Comparison of ENCODE assay signal across 10 cellular contexts in the genomic region with DNA sequence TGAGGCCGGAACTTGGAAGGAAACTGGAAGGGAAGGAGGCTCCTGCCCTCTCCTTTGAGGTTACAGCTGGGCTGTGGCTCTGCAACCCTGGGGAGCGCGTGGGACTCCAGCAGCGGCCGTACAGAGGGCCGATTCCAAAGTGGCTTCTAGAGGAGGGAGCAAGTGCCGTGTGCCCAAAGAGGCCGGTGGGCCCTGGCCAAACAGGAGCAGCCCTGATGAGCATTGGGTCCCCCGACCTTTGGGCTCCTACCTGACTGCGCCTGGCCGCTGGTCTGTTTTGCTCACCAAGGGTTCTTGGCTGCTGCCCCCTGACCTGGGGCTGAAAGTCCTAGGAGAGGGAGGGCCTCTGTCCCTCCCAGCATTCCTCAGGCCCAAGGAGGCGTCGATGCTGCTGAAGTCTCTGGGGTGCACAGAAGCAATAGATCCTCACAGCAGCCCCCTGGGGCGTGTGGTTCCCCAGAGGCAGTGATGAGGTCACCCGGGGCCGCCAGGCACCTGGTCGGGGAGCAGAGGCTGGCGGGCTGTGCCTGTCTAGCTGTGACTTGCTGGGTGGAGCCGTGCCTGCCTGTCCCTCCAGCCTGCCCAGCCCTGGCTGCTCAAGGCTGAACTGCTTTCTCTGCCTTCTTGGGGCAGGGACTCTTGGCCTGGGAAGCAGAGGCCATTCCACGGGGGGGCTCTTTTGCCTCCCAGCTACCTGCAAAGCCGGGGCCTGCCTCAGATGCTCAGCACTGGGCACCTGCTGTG. TPM values are rescaled to one million over a fixed set of nuclear protein-coding genes. Genes with fewer than 3 reads are reported as not detected.
DNase-seq lines count a peak whose midpoint lies in the region; ATAC-seq and TF ChIP-seq lines count a peak whose summit lies in the region.
"Had no signal": no experiment of that assay in that cellular context is flagged by ENCODE, and none has a peak within 500 bp of the region (broad histone marks: within the 10 kb centered on the region; RNA-seq: fewer than 3 reads in every experiment).

No MANE protein-coding gene starts in this region.

- POLR2A ChIA-PET in activated CD8-positive, alpha-beta T cell treated with anti-CD3 and anti-CD28 coated beads for 36 hours (lab: Charles Lee): interaction anchor here (0.7 to 6.0 kb wide), 8 partner anchors 7 to 95 kb away, joined by 3 to 88 read pairs (median 10); a partner anchor contains a TSS

- TF ChIP-seq CTCF in GM10266 (IDR thresholded peaks at IDR 0.05; ENCODE audit: control insufficient read depth, insufficient read depth, low read depth, missing control alignments) (no peak), natural killer cell (IDR thresholded peaks at IDR 0.05) (no peak)
- no peak for TF ChIP-seq CTCF in activated CD8-positive, alpha-beta T cell treated with anti-CD3 and anti-CD28 coated beads for 36 hours (IDR thresholded peaks at IDR 0.05)

- H3K4me1 Mint-ChIP-seq in activated CD8-positive, alpha-beta T cell treated with anti-CD3 and anti-CD28 coated beads for 36 hours (ENCODE audit: low read depth): peaks cover 75% of the 10 kb centered on the region
- peaks cover 77 to 93% of the 10 kb centered on the region in 2 donors for H3K4me1 Mint-ChIP-seq in natural killer cell

- H3K27ac Mint-ChIP-seq in activated CD8-positive, alpha-beta T cell treated with anti-CD3 and anti-CD28 coated beads for 36 hours: peak overlapping the region; percentile 99
- H3K27ac Mint-ChIP-seq in natural killer cell: peak overlapping the region; percentile 95 to 97

- H3K9me3 Mint-ChIP-seq in activated CD8-positive, alpha-beta T cell treated with anti-CD3 and anti-CD28 coated beads for 36 hours: no peaks in the 10 kb centered on the region
- H3K9me3 Mint-ChIP-seq in natural killer cell: no peaks in the 10 kb centered on the region

- CTCF ChIA-PET in activated CD8-positive, alpha-beta T cell treated with anti-CD3 and anti-CD28 coated beads for 36 hours (lab: Charles Lee): interaction anchor here (0.8 to 1.5 kb wide), 5 partner anchors 11 to 98 kb away, joined by 3 to 4 read pairs (median 3); no protein-coding TSS in a partner anchor

- intact Hi-C loops in activated CD8-positive, alpha-beta T cell treated with anti-CD3 and anti-CD28 coated beads for 36 hours (cut with micrococcal nuclease): no loop called here
- intact Hi-C loops in natural killer cell (cut with micrococcal nuclease): no loop called here

- H3K4me3 Mint-ChIP-seq in activated CD8-positive, alpha-beta T cell treated with anti-CD3 and anti-CD28 coated beads for 36 hours: peak overlapping the region; percentile 33
- peak overlapping the region; percentile 86 for H3K4me3 Mint-ChIP-seq in natural killer cell

- DNase-seq in GM10266 (ENCODE audit: extremely low spot score) (peak; percentile 80), natural killer cell (peak; percentile 50), SW480 (ENCODE audit: low spot score) (no peak), MV-4-11 (lab: John Stamatoyannopoulos, UW) (no peak), KG1 (lab: John Stamatoyannopoulos, UW) (no peak), NCI-H146 (lab: John Stamatoyannopoulos, UW) (no peak)
- peak; percentile 63 for DNase-seq in activated CD8-positive, alpha-beta T cell treated with anti-CD3 and anti-CD28 coated beads for 36 hours
- DNase-seq: colonic mucosa, EL had no signal

- ATAC-seq in GM21786 (IDR thresholded peaks at IDR 0.05; ENCODE audit: unreplicated experiment): peak; percentile 20
- no peak for ATAC-seq in activated CD8-positive, alpha-beta T cell treated with anti-CD3 and anti-CD28 coated beads for 36 hours
- peak in 1 of 3 donors; percentile 7 for ATAC-seq in natural killer cell

- H3K36me3 Mint-ChIP-seq in activated CD8-positive, alpha-beta T cell treated with anti-CD3 and anti-CD28 coated beads for 36 hours (ENCODE audit: low read depth): peaks cover 82% of the 10 kb centered on the region
- H3K36me3 Mint-ChIP-seq in natural killer cell: no peaks in the 10 kb centered on the region

- no peaks in the 10 kb centered on the region for H3K27me3 Mint-ChIP-seq in activated CD8-positive, alpha-beta T cell treated with anti-CD3 and anti-CD28 coated beads for 36 hours
- no peaks in the 10 kb centered on the region for H3K27me3 Mint-ChIP-seq in natural killer cell (ENCODE audit: low read depth in 2 of 2)

RNA-seq across cellular contexts. Expression of a gene that starts 9.8 kb away (rescaled TPM):
- 100 to 1,000 TPM; 114 to 116 TPM for total RNA-seq in activated CD8-positive, alpha-beta T cell treated with anti-CD3 and anti-CD28 coated beads for 36 hours
- total RNA-seq in natural killer cell: 100 to 1,000 TPM; 217 to 392 (median 264) TPM

RNA-seq across cellular contexts. Expression of a gene that starts 49.9 kb away (rescaled TPM):
- 10 to 100 TPM; 41.1 to 42.9 TPM for total RNA-seq in activated CD8-positive, alpha-beta T cell treated with anti-CD3 and anti-CD28 coated beads for 36 hours
- total RNA-seq in natural killer cell: 10 to 100 TPM; 50.3 to 66.8 (median 52.5) TPM

Comparison
In these comparisons a context has a peak if more than half of its experiments do, and no peak if none do; other contexts are left out.
1. DNase-seq: peak in GM10266 (single experiment), activated CD8-positive, alpha-beta T cell treated with anti-CD3 and anti-CD28 coated beads for 36 hours (single experiment) and natural killer cell (single experiment); none in SW480 (single experiment), MV-4-11 (single experiment), KG1 (single experiment) and NCI-H146 (single experiment).